ENCODE assay signal across 12 cellular contexts in genomic region chr20:1267161-1267560, GRCh38. TPM values are rescaled to one million over a fixed set of nuclear protein-coding genes. Genes with fewer than 3 reads are reported as not detected.
A peak's percentile ranks its signal among the peaks of the same experiment; 100 is the strongest.
DNase-seq lines count a peak whose midpoint lies in the region; ATAC-seq, FAIRE-seq and TF ChIP-seq lines count a peak whose summit lies in the region.
"Had no signal": no experiment of that assay in that cellular context is flagged by ENCODE, and none has a peak within 500 bp of the region (broad histone marks: within the 10 kb centered on the region; RNA-seq: fewer than 3 reads in every experiment).

No MANE protein-coding gene starts in this region.

- peak overlapping the region; percentile 85 to 87 (median 86) for H3K4me3 Mint-ChIP-seq in brain

- H3K27me3 ChIP-seq in GM23248 (replicated peaks; ENCODE audit: insufficient read depth) (no peaks in the 10 kb centered on the region), testis (no peaks in the 10 kb centered on the region)
- H3K27me3 ChIP-seq: Peyer's patch had no signal

- CTCF ChIA-PET in A549 (lab: Yijun Ruan, JAX) = interaction anchor here (0.8 to 1.6 kb wide), 4 partner anchors 16 to 81 kb away, joined by 3 to 6 read pairs (median 4); no protein-coding TSS in a partner anchor

- H3K9me3 ChIP-seq in A549 (peaks cover 6% of the 10 kb centered on the region), GM23248 (ENCODE audit: low read depth) (no peaks in the 10 kb centered on the region), mesodermal cell (ENCODE audit: control insufficient read depth, low read length) (no peaks in the 10 kb centered on the region), testis (no peaks in the 10 kb centered on the region)
- H3K9me3 ChIP-seq: Peyer's patch had no signal

- H3K4me3 ChIP-seq in A549 = peak overlapping the region; percentile 89
- H3K4me3 ChIP-seq in GM23248 = peak overlapping the region; percentile 76
- peak overlapping the region; percentile 67 for H3K4me3 ChIP-seq in mesodermal cell (ENCODE audit: extremely low read depth, insufficient read depth, low read length, poor library complexity, severe bottlenecking)
- no peak overlapping the region for H3K4me3 ChIP-seq in testis

- intact Hi-C loops in testis (cut with DNase I; ENCODE audit: low total_unique reads) = no loop called here

- no peaks in the 10 kb centered on the region for H3K36me3 Mint-ChIP-seq in brain

- in situ Hi-C loops in GM23248 (cut with MboI) = no loop called here

- H3K27ac ChIP-seq in A549 = peak overlapping the region in 1 of 2 experiments; percentile 88; a peak in 4 of 6 replicates
- H3K27ac ChIP-seq in GM23248 = no peak overlapping the region
- no peak overlapping the region for H3K27ac ChIP-seq in mesodermal cell (ENCODE audit: low read depth, low read length, severe bottlenecking)
- H3K27ac ChIP-seq in testis = no peak overlapping the region

- TF ChIP-seq EP300 in A549 (IDR thresholded peaks at IDR 0.05) = no peak

- H3K36me3 ChIP-seq in GM23248 (ENCODE audit: low read depth) (no peaks in the 10 kb centered on the region), mesodermal cell (ENCODE audit: control insufficient read depth, insufficient read depth, low read length) (peaks cover 15% of the 10 kb centered on the region), testis (ENCODE audit: low read depth, missing control alignments) (no peaks in the 10 kb centered on the region)
- H3K36me3 ChIP-seq: Peyer's patch had no signal

- no peak for TF ChIP-seq RAD21 in A549 (conservative IDR thresholded peaks at IDR 0.05 in 1 of 2, IDR thresholded peaks at IDR 0.05 in 1 of 2)

- H3K4me2 ChIP-seq in A549 = peak overlapping the region; percentile 77
- H3K4me2 ChIP-seq in GM23248 (ENCODE audit: unreplicated experiment) = peak overlapping the region; percentile 83

- H3K4me1 ChIP-seq in A549 = peaks cover 21% of the 10 kb centered on the region
- peaks cover 23% of the 10 kb centered on the region for H3K4me1 ChIP-seq in GM23248 (ENCODE audit: insufficient read depth)
- H3K4me1 ChIP-seq in mesodermal cell (ENCODE audit: control insufficient read depth, insufficient read depth, low read length, poor library complexity, severe bottlenecking) = peaks cover 25% of the 10 kb centered on the region
- H3K4me1 ChIP-seq in testis = no peaks in the 10 kb centered on the region

- no peak for FAIRE-seq in A549 (lab: Jason Lieb, UNC)
- FAIRE-seq: islet of Langerhans had no signal

- no peak overlapping the region; the same call in 1 of the 2 replicates for H2AFZ ChIP-seq in GM23248

- no peaks in the 10 kb centered on the region for H4K20me1 ChIP-seq in GM23248 (ENCODE audit: insufficient read depth)

- DNase-seq in A549 (ENCODE audit: low read depth in 1 of 2, low spot score in 1 of 2) (no peak), GM23248 (peak; percentile 20), testis (no peak), SKM-1 (lab: John Stamatoyannopoulos, UW; ENCODE audit: unreplicated experiment) (no peak), SHP77 (lab: John Stamatoyannopoulos, UW) (no peak)
- DNase-seq in stimulated activated naive CD4-positive, alpha-beta T cell treated with Interleukin-2 at 50 U/mL for 16 hours (lab: John Stamatoyannopoulos, UW) = no peak
- DNase-seq: activated naive CD4-positive, alpha-beta T cell treated with Interleukin-2 at 50 U/mL for 16 hours; Peyer's patch had no signal

- ATAC-seq in A549 = no peak

- H3F3A ChIP-seq in GM23248 (ENCODE audit: insufficient read depth) = no peaks in the 10 kb centered on the region

- peaks cover 11% of the 10 kb centered on the region for H3K27me3 Mint-ChIP-seq in brain

- no peak for TF ChIP-seq POLR2A in A549 (IDR thresholded peaks at IDR 0.05; ENCODE audit: low read length)
- TF ChIP-seq POLR2A in testis (IDR thresholded peaks at IDR 0.05) = no peak

- H3K27ac Mint-ChIP-seq in brain = peak overlapping the region; percentile 25 to 90 (median 51)

- TF ChIP-seq CTCF in A549 (IDR thresholded peaks at IDR 0.05) (no peak), brain (conservative IDR thresholded peaks at IDR 0.05) (no peak), testis (IDR thresholded peaks at IDR 0.05) (no peak)

- WGBS in A549 (ENCODE audit: missing lambda C conversion rate) = 85% methylated on average over 8 of the region's 8 CpGs
- 54 to 56% methylated on average over 8 of the region's 8 CpGs for WGBS in GM23248 (ENCODE audit: low coverage in 1 of 2, low lambda C conversion rate in 2 of 2, missing lambda C conversion rate in 2 of 2), 2 experiments
- 36 to 52% methylated on average over 4 to 5 of the region's 8 CpGs for WGBS in mesodermal cell (ENCODE audit: insufficient coverage in 2 of 2), 2 experiments
- WGBS in testis, 2 donors = 57 to 59% methylated on average over 8 of the region's 8 CpGs

- peaks cover 50% of the 10 kb centered on the region for H3K4me1 Mint-ChIP-seq in brain

- 0 out of 2 replicates have a peak, but pooled peaks cover 5% of the 10 kb centered on the region for H3K79me2 ChIP-seq in GM23248 (ENCODE audit: insufficient read depth)

- no peaks in the 10 kb centered on the region for H3K9me2 ChIP-seq in GM23248 (ENCODE audit: insufficient read depth)

- peaks cover 0 to 9% (median 0%) of the 10 kb centered on the region in 5 experiments for H3K9me3 Mint-ChIP-seq in brain

- POLR2A ChIA-PET in A549 (lab: Yijun Ruan, JAX) = no interaction called here

- 0 out of 2 replicates have a peak overlapping the region, but pooled peaks have one; percentile 72 for H3K9ac ChIP-seq in GM23248

TF ChIP-seq in A549, 52 proteins besides CTCF, POLR2A, EP300 and RAD21 (continues in another document):
- TF ChIP-seq CBX2 (IDR thresholded peaks at IDR 0.05; ENCODE audit: borderline replicate concordance, low read depth) (no peak), ATOH8 (CRISPR knock-in tag; IDR thresholded peaks at IDR 0.05; ENCODE audit: low read depth) (no peak), CEBPB (IDR thresholded peaks at IDR 0.05) (no peak), JUNB (IDR thresholded peaks at IDR 0.05) (no peak), CBX8 (IDR thresholded peaks at IDR 0.05) (no peak), FOSL2 (IDR thresholded peaks at IDR 0.05) (no peak), FOSL2 (CRISPR knock-in tag; IDR thresholded peaks at IDR 0.05) (no peak), HOXB13 (CRISPR knock-in tag; IDR thresholded peaks at IDR 0.05; ENCODE audit: low read depth) (no peak), NPAS2 (CRISPR knock-in tag; IDR thresholded peaks at IDR 0.05; ENCODE audit: borderline replicate concordance) (no peak), RARB (CRISPR knock-in tag; IDR thresholded peaks at IDR 0.05) (no peak), RCOR1 (IDR thresholded peaks at IDR 0.05; ENCODE audit: low read depth, low read length) (no peak), FOSB (CRISPR knock-in tag; IDR thresholded peaks at IDR 0.05) (no peak), HMGXB4 (CRISPR knock-in tag; IDR thresholded peaks at IDR 0.05; ENCODE audit: borderline replicate concordance) (no peak), TP53 (CRISPR knock-in tag; IDR thresholded peaks at IDR 0.05) (no peak), POLR2AphosphoS2 (conservative IDR thresholded peaks at IDR 0.05; ENCODE audit: low read length) (no peak), HEYL (CRISPR knock-in tag; IDR thresholded peaks at IDR 0.05) (no peak)

RNA-seq across cellular contexts. Expression of gene SNPH, which starts 1.1 kb away (rescaled TPM):
- polyA plus RNA-seq in A549 (2011; rRNA removed) (1.1 and 2.0 TPM in 2 replicates), A549 (2017; fragmentation: RNase III; extraction: RNeasy Plus Mini Kit Qiagen cat#74134 plus additional on column Dnase treatment) (3.6 to 5.2 TPM (median 4.6 TPM) in 3 replicates), GM23248 (2016; fragmentation: Nextera tagmentation; extraction: Ambion mirVana) (5.7 and 5.9 TPM in 2 replicates), brain (ENCODE audit: insufficient read depth, low read depth, low replicate concordance) (26.9 TPM), testis (ENCODE audit: insufficient read depth, low read depth, low replicate concordance) (4.2 TPM)
- polyA plus RNA-seq in A549 (2012; cell fraction: cytosol; rRNA removed) = 1.3 and 2.0 TPM in 2 replicates
- polyA plus RNA-seq in A549 (2012; cell fraction: nucleus; rRNA removed) = 7.7 and 7.8 TPM in 2 replicates
- 1.7 and 2.4 TPM in 2 replicates for polyA minus RNA-seq in A549 (2011; rRNA and poly(A)+ RNA removed)
- 11.2 and 12.9 TPM in 2 replicates for total RNA-seq in GM23248 (2014; rRNA removed; shearing (Covaris generic))
- 6.2 TPM for polyA plus RNA-seq in mesodermal cell (2013, experiment 1 of 2)
- polyA plus RNA-seq in mesodermal cell (2013, experiment 2 of 2) = 6.0 TPM
- total RNA-seq in testis = 10 to 100 TPM in 1 of 2 donors, 1 to 10 TPM in 1; 9.0 to 10.4 TPM

RNA-seq across cellular contexts. Expression of gene RAD21L1, which starts 41.3 kb away (rescaled TPM):
- not detected in 2 replicates for polyA plus RNA-seq in A549 (2011; rRNA removed)
- polyA plus RNA-seq in A549 (2012; cell fraction: cytosol; rRNA removed) = not detected in 2 replicates
- not detected in 2 replicates for polyA plus RNA-seq in A549 (2012; cell fraction: nucleus; rRNA removed)
- polyA plus RNA-seq in A549 (2017; fragmentation: RNase III; extraction: RNeasy Plus Mini Kit Qiagen cat#74134 plus additional on column Dnase treatment) = not detected in 3 replicates
- not detected in 2 replicates for polyA minus RNA-seq in A549 (2011; rRNA and poly(A)+ RNA removed)
- total RNA-seq in GM23248 (2014; rRNA removed; shearing (Covaris generic)) = not detected in 2 replicates
- polyA plus RNA-seq in GM23248 (2016; fragmentation: Nextera tagmentation; extraction: Ambion mirVana) = 0.16 TPM in 2 replicates
- polyA plus RNA-seq in brain (ENCODE audit: insufficient read depth, low read depth, low replicate concordance) = not detected
- polyA plus RNA-seq in mesodermal cell (2013, experiment 1 of 2) = 0.88 TPM
- 0.66 TPM for polyA plus RNA-seq in mesodermal cell (2013, experiment 2 of 2)
- total RNA-seq in testis = 10 to 100 TPM in 1 of 2 donors, 1 to 10 TPM in 1; 7.5 to 13.7 TPM
- 12.1 TPM for polyA plus RNA-seq in testis (ENCODE audit: insufficient read depth, low read depth, low replicate concordance)
- total RNA-seq: HT-29, Peyer's patch had no signal

Comparison
In these comparisons a context has a peak if more than half of its experiments do, and no peak if none do; other contexts are left out.
1. H3K4me3 ChIP-seq: peak in A549 (single experiment), GM23248 (single experiment) and mesodermal cell (single experiment); none in testis (0 of 2).
2. RNA of gene RAD21L1, which starts 41.3 kb away (polyA plus RNA-seq): 12.1 TPM in testis (single experiment); 0.16 TPM in GM23248, not detected in A549 and not detected in brain (single experiment); every median in the first group is over 10 times any median in the second.